16 cellular contexts compared by ENCODE assay signal in genomic region chr4:37188100-37188499, GRCh38. TPM values are rescaled to one million over a fixed set of nuclear protein-coding genes. Genes with fewer than 3 reads are reported as not detected.
DNase-seq lines count a peak whose midpoint lies in the region; TF ChIP-seq lines count a peak whose summit lies in the region.
"Had no signal": no experiment of that assay in that cellular context is flagged by ENCODE, and none has a peak within 500 bp of the region (broad histone marks: within the 10 kb centered on the region; RNA-seq: fewer than 3 reads in every experiment).

No MANE protein-coding gene starts in this region.

- WGBS in iPS DF 6.9 (ENCODE audit: insufficient coverage, insufficient read length), result no CpG with 5 or more reads among the region's 10 CpGs

- intact Hi-C loops in OCI-LY7 (cut with micrococcal nuclease; ENCODE audit: unreplicated experiment), result no loop called here

- H3K36me3 Mint-ChIP-seq in activated naive CD4-positive, alpha-beta T cell treated with anti-CD3 and anti-CD28 coated beads, Interleukin-2, amount 10 ng/mL, durations not matched to agents 7 days and 5 days, result no peaks in the 10 kb centered on the region

- H3K4me1 ChIP-seq in OCI-LY7 (ENCODE audit: insufficient read depth, low read length, poor library complexity, severe bottlenecking), result no peaks in the 10 kb centered on the region
- H3K4me1 ChIP-seq in iPS DF 6.9 (ENCODE audit: control insufficient read depth, insufficient read depth, low read length), result no peaks in the 10 kb centered on the region

- POLR2A ChIA-PET in OCI-LY7 (lab: Charles Lee), result no interaction called here

- H2AFZ ChIP-seq in OCI-LY7 (ENCODE audit: low read length), result no peak overlapping the region

- no peak overlapping the region for H3K4me3 Mint-ChIP-seq in activated naive CD4-positive, alpha-beta T cell treated with anti-CD3 and anti-CD28 coated beads, Interleukin-2, amount 10 ng/mL, durations not matched to agents 7 days and 5 days

- H3K9me2 ChIP-seq in OCI-LY7 (ENCODE audit: insufficient read depth, low read length), result no peaks in the 10 kb centered on the region

- TF ChIP-seq CTCF in GM12872 (IDR thresholded peaks at IDR 0.05; ENCODE audit: insufficient read depth, low read depth, low read length), result peak; percentile 41; the same call in 2 of the 3 replicates
- TF ChIP-seq CTCF in OCI-LY7 (conservative IDR thresholded peaks at IDR 0.05; ENCODE audit: low read length), result peak; percentile 66

- no peaks in the 10 kb centered on the region for H3K79me2 ChIP-seq in OCI-LY7 (ENCODE audit: insufficient read depth, low read depth, low read length)

- H3K27ac ChIP-seq in OCI-LY7 (ENCODE audit: low read depth, low read length, poor library complexity, severe bottlenecking) (no peak overlapping the region), iPS DF 6.9 (ENCODE audit: low read length) (no peak overlapping the region)
- H3K27ac ChIP-seq: transverse colon had no signal

- H3K27me3 Mint-ChIP-seq in activated naive CD4-positive, alpha-beta T cell treated with anti-CD3 and anti-CD28 coated beads, Interleukin-2, amount 10 ng/mL, durations not matched to agents 7 days and 5 days, result no peaks in the 10 kb centered on the region

- DNase-seq in NCI-H526 (lab: John Stamatoyannopoulos, UW) (peak; percentile 11 to 55), NCI-H526 treated with DMSO at 0.1 percent for 48 hours (lab: John Stamatoyannopoulos, UW) (no peak), OCI-LY7 (ENCODE audit: low spot score) (peak; percentile 12), iPS DF 6.9 (ENCODE audit: low read depth, low spot score) (peak; percentile 16), RPMI8226 (no peak), T-helper 1 cell (no peak)
- DNase-seq in activated naive CD4-positive, alpha-beta T cell treated with anti-CD3 and anti-CD28 coated beads, Interleukin-2, amount 10 ng/mL, durations not matched to agents 7 days and 5 days, result no peak
- DNase-seq: activated CD4-positive, CD25-positive, alpha-beta regulatory T cell; DMS79; mucosa of descending colon; NCI-H1092; transverse colon had no signal

- no peaks in the 10 kb centered on the region for H3K27me3 ChIP-seq in iPS DF 6.9 (ENCODE audit: control insufficient read depth, insufficient read depth, low read length)
- H3K27me3 ChIP-seq: transverse colon had no signal

- CTCF ChIA-PET in OCI-LY7 (lab: Charles Lee; ENCODE audit: unreplicated experiment), result no interaction called here
- CTCF ChIA-PET in activated naive CD4-positive, alpha-beta T cell treated with anti-CD3 and anti-CD28 coated beads, Interleukin-2, amount 10 ng/mL, durations not matched to agents 7 days and 5 days (lab: Charles Lee), result interaction anchor here (0.6 kb wide), 1 partner anchor 608 kb away, joined by 3 read pairs; no protein-coding TSS in a partner anchor

- H3K27ac Mint-ChIP-seq in activated naive CD4-positive, alpha-beta T cell treated with anti-CD3 and anti-CD28 coated beads, Interleukin-2, amount 10 ng/mL, durations not matched to agents 7 days and 5 days, result no peak overlapping the region

- no peaks in the 10 kb centered on the region for H3K9me3 Mint-ChIP-seq in activated naive CD4-positive, alpha-beta T cell treated with anti-CD3 and anti-CD28 coated beads, Interleukin-2, amount 10 ng/mL, durations not matched to agents 7 days and 5 days

- no TSS peak for BruUV-seq in OCI-LY7 (replicated peaks; lab: Mats Ljungman, UMichigan)

- no peaks in the 10 kb centered on the region for H3K4me1 Mint-ChIP-seq in activated naive CD4-positive, alpha-beta T cell treated with anti-CD3 and anti-CD28 coated beads, Interleukin-2, amount 10 ng/mL, durations not matched to agents 7 days and 5 days

- H3K36me3 ChIP-seq in OCI-LY7 (ENCODE audit: insufficient read depth, low read length) (no peaks in the 10 kb centered on the region), iPS DF 6.9 (ENCODE audit: control insufficient read depth, insufficient read depth, low read length) (no peaks in the 10 kb centered on the region)
- H3K36me3 ChIP-seq: transverse colon had no signal

- no peaks in the 10 kb centered on the region for H3K9me3 ChIP-seq in OCI-LY7 (ENCODE audit: low read length)
- no peaks in the 10 kb centered on the region for H3K9me3 ChIP-seq in iPS DF 6.9 (ENCODE audit: control insufficient read depth, insufficient read depth, low read length)
- H3K9me3 ChIP-seq: mucosa of descending colon, transverse colon had no signal

- H3K4me2 ChIP-seq in OCI-LY7 (ENCODE audit: low read length), result no peak overlapping the region

- H4K20me1 ChIP-seq in OCI-LY7 (ENCODE audit: insufficient read depth, low read length), result no peaks in the 10 kb centered on the region

- H3K4me3 ChIP-seq in OCI-LY7 (ENCODE audit: low read depth, low read length, poor library complexity, severe bottlenecking) (no peak overlapping the region), iPS DF 6.9 (ENCODE audit: low read length) (no peak overlapping the region)
- H3K4me3 ChIP-seq: mucosa of descending colon, transverse colon had no signal

RNA-seq across cellular contexts. Expression of gene NWD2, which starts 56.4 kb away (rescaled TPM):
- not detected in 2 replicates for total RNA-seq in OCI-LY7 (2014; rRNA removed; shearing (Covaris generic))
- not detected in 2 replicates for total RNA-seq in OCI-LY7 (2022)
- total RNA-seq: fibroblast of villous mesenchyme, H4, NCI-H460 had no signal

Comparison
In these comparisons a context has a peak if more than half of its experiments do, and no peak if none do; other contexts are left out.
1. DNase-seq: peak in NCI-H526 (2 of 2), OCI-LY7 (single experiment) and iPS DF 6.9 (single experiment); none in NCI-H526 treated with DMSO at 0.1 percent for 48 hours (single experiment), RPMI8226 (single experiment), activated naive CD4-positive, alpha-beta T cell treated with anti-CD3 and anti-CD28 coated beads, Interleukin-2, amount 10 ng/mL, durations not matched to agents 7 days and 5 days (single experiment) and T-helper 1 cell (0 of 5).